In the genomic region with DNA sequence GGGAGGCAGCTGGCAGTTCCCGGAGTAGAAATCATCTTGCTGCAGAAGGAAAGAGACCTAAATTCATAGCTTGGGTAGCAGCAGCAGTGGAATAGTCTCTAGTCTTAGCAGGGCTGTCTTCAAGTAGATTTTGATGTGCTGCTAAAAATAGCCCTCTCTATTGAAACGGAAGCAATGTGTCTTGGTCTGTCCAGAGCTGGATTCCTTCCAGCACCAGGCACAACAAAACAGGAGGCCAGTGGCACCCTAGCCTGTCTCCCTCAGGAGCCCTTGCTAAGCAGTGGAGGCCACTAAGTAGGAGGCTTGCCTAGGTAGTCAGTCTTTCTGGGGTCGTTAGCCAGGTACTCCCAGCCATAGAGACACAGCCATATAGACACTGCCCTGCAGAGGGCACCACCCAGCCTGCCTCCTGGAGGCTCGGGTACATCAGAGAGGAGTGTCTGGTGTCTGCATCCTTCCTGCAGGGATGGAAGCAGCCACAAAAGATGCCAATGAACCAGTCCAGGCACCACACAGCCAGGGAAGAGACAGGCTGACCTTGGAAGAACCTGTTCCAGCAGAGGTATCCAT, we compare ENCODE assay signal across 1 cellular context.
TF ChIP-seq lines count a peak whose summit lies in the region.

No MANE protein-coding gene starts in this region.

TF ChIP-seq in K562, 482 proteins besides CTCF, POLR2A, EP300 and RAD21 (continued from another document):
- TF ChIP-seq E2F5 (CRISPR knock-in tag; IDR thresholded peaks at IDR 0.05) = no peak
TF ChIP-seq in K562: peak in this region for 0.
